33 cellular contexts compared by ENCODE assay signal in the genomic region with DNA sequence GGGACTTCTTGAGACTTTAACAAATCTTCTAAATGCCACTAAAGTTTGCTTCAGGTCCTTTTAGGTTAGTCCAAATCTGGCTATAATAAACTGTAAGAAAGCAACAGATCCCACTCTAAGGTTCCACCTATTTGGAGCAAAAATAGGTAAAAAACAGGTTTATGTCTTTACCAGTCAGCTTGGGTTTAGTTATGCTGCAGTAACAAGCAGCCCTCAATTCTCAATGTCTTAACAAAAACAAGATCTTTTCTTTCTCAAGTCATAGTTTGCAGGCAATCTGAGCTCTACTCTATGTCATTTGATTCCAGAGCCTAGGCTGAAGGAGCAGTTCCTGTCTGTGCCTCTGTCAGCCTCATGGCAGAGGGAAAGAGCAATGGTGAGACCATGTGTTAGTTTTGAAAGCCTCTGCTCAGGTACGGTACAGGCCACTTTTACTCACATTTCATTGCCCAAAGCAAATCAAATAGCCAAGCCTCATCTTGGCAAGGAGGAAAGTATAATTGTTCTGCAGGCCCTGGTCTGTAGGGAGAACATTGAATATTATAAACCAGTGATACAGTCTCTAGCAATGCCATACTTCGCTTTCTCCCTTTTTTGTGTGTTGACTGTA.
"Had no signal": no experiment of that assay in that cellular context is flagged by ENCODE, and none has a peak within 500 bp of the region (broad histone marks: within the 10 kb centered on the region; RNA-seq: fewer than 3 reads in every experiment).

No MANE protein-coding gene starts in this region.

- H3K36me3 ChIP-seq: adrenal gland, brain microvascular endothelial cell, breast epithelium had no signal

- H3K27ac ChIP-seq: adrenal gland, body of pancreas, brain microvascular endothelial cell, breast epithelium, VCaP had no signal

- H3K4me1 ChIP-seq: adrenal gland, breast epithelium had no signal

- FAIRE-seq: astrocyte, TTC549 had no signal

- H3K9me3 ChIP-seq: adrenal gland, body of pancreas, breast epithelium had no signal

- ATAC-seq: activated CD8-positive, alpha-beta T cell treated with anti-CD3 and anti-CD28 coated beads for 36 hours; activated naive CD4-positive, alpha-beta T cell treated with anti-CD3 and anti-CD28 coated beads, Interleukin-2, amount 50 U/mL, for 72 hours; activated T-helper 17 cell treated with anti-CD3 and anti-CD28 coated beads, Interleukin-2, amount 50 U/mL, for 72 hours; body of pancreas had no signal

- DNase-seq: activated B cell treated with CpG ODN at 0.5 μM for 24 hours; activated CD4-positive, alpha-beta memory T cell treated with anti-CD3 and anti-CD28 coated beads for 36 hours; activated CD4-positive, alpha-beta T cell treated with anti-CD3 and anti-CD28 coated beads for 4 hours; activated CD4-positive, alpha-beta T cell treated with anti-CD3 and anti-CD28 coated beads, Interleukin-2, amount 10 ng/mL, durations not matched to agents 24 days and 14 days; activated CD4-positive, alpha-beta T cell treated with anti-CD3 and anti-CD28 coated beads, Interleukin-2, amount 50 U/mL, for 1 hour; activated CD4-positive, alpha-beta T cell treated with anti-CD3 and anti-CD28 coated beads, Interleukin-2, amount 50 U/mL, for 4 hours; activated CD4-positive, CD25-positive, alpha-beta regulatory T cell treated with anti-CD3 and anti-CD28 coated beads, Interleukin-2, amount 50 U/mL, for 72 hours; activated CD8-positive, alpha-beta memory T cell treated with anti-CD3 and anti-CD28 coated beads, Interleukin-2, amount 50 U/mL, for 4 hours; activated CD8-positive, alpha-beta T cell treated with anti-CD3 and anti-CD28 coated beads for 36 hours; activated effector memory CD4-positive, alpha-beta T cell treated with anti-CD3 and anti-CD28 coated beads, Interleukin-2, amount 50 U/mL, for 16 hours; activated gamma-delta T cell treated with Interleukin-2 at 50 U/mL for 16 hours; activated naive CD4-positive, alpha-beta T cell; activated naive CD4-positive, alpha-beta T cell treated with anti-CD3 and anti-CD28 coated beads for 36 hours; activated naive CD4-positive, alpha-beta T cell treated with anti-CD3 and anti-CD28 coated beads, Interleukin-2, amount 50 U/mL, for 16 hours; activated naive CD8-positive, alpha-beta T cell treated with anti-CD3 and anti-CD28 coated beads for 36 hours; activated T-cell treated with anti-CD3 and anti-CD28 coated beads for 4 hours; activated T-cell treated with anti-CD3 and anti-CD28 coated beads, Interleukin-2, amount 50 U/mL, for 24 hours; activated T-cell treated with anti-CD3 and anti-CD28 coated beads, Interleukin-2, amount 50 U/mL, for 48 hours; adrenal gland; amniotic stem cell; aorta; body of pancreas; brain microvascular endothelial cell; central memory CD4-positive, alpha-beta T cell; T-helper 1 cell; T-helper 2 cell; T-helper 9 cell had no signal

- H3K4me3 ChIP-seq: adrenal gland, body of pancreas, breast epithelium had no signal

- H3K27me3 ChIP-seq: body of pancreas, brain microvascular endothelial cell, breast epithelium had no signal
